Comparison of ENCODE assay signal across 22 cellular contexts in the genomic region with DNA sequence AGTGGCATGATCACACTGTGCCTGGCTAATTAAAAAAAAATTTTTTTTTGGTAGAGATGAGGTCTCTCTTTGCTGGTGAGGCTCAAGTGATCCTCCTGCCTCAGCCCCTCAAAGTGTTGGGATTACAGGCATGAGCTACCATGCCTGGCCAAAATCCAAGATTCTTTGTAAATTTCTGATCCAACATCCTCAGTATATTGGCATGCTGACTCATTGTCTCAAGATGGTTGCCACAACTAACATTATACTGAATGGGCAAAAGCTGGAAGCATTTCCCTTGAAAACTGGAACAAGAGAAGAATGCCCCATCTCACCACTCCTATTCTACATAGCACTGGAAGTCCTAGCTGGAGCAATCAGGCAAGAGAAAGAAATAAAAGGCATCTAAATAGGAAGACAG.
A peak's percentile ranks its signal among the peaks of the same experiment; 100 is the strongest.
DNase-seq lines count a peak whose midpoint lies in the region; TF ChIP-seq lines count a peak whose summit lies in the region.
"Had no signal": no experiment of that assay in that cellular context is flagged by ENCODE, and none has a peak within 500 bp of the region (broad histone marks: within the 10 kb centered on the region; RNA-seq: fewer than 3 reads in every experiment).

No MANE protein-coding gene starts in this region.

- CTCF ChIA-PET in MCF 10A (lab: Yijun Ruan, JAX) = interaction anchor here (0.6 to 0.8 kb wide), 2 partner anchors 312 to 349 kb away, joined by 3 to 5 read pairs; no protein-coding TSS in a partner anchor

- H3K9me3 Mint-ChIP-seq in MCF 10A (ENCODE audit: unreplicated experiment) (peaks cover 8% of the 10 kb centered on the region), immature natural killer cell (peaks cover 0 to 3% (median 0%) of the 10 kb centered on the region in 6 donors)

- H3K27ac ChIP-seq in breast epithelium = no peak overlapping the region
- H3K27ac ChIP-seq: ovary, Peyer's patch had no signal

- no peaks in the 10 kb centered on the region for H3K36me3 ChIP-seq in breast epithelium
- no peaks in the 10 kb centered on the region for H3K36me3 ChIP-seq in adipocyte (ENCODE audit: control insufficient read depth, insufficient read depth, low read length, severe bottlenecking)
- H3K36me3 ChIP-seq: ovary, Peyer's patch had no signal

- H3K27me3 ChIP-seq in breast epithelium = no peaks in the 10 kb centered on the region
- no peaks in the 10 kb centered on the region for H3K27me3 ChIP-seq in adipocyte (replicated peaks; ENCODE audit: control insufficient read depth, insufficient read depth, low read length)
- H3K27me3 ChIP-seq: ovary, Peyer's patch had no signal

- intact Hi-C loops in MCF 10A (cut with micrococcal nuclease) = no loop called here
- intact Hi-C loops in breast epithelium (cut with DNase I; ENCODE audit: low total_unique reads) = no loop called here

- H3K27me3 Mint-ChIP-seq in MCF 10A (ENCODE audit: insufficient read depth, unreplicated experiment) (no peaks in the 10 kb centered on the region), immature natural killer cell (ENCODE audit: low read depth in 3 of 3) (peaks cover 2 to 4% (median 3%) of the 10 kb centered on the region in 3 donors)
- H3K27me3 Mint-ChIP-seq: dendritic cell treated with granulocyte-macrophage colony-stimulating factor and Interleukin-4, amounts not matched to agents 40 ng/mL and 50 ng/mL, for 4 days had no signal

- TF ChIP-seq CTCF in MCF 10A (IDR thresholded peaks at IDR 0.05; ENCODE audit: unreplicated experiment) (no peak), breast epithelium (IDR thresholded peaks at IDR 0.05) (no peak), fibroblast of pulmonary artery (IDR thresholded peaks at IDR 0.05; ENCODE audit: low read length, missing control alignments) (no peak)

- H3K4me3 Mint-ChIP-seq in MCF 10A (ENCODE audit: unreplicated experiment) (no peak overlapping the region), immature natural killer cell (no peak overlapping the region)
- H3K4me3 Mint-ChIP-seq: dendritic cell treated with granulocyte-macrophage colony-stimulating factor and Interleukin-4, amounts not matched to agents 40 ng/mL and 50 ng/mL, for 4 days; T-helper 1 cell treated with Interleukin-12 subunit alpha and Interleukin-12 subunit beta and Interleukin-4 antibody, amounts not matched to agents 30 μg/mL and 1 μg/mL, for 36 hours had no signal

- H3K27ac Mint-ChIP-seq in MCF 10A (ENCODE audit: low read depth, unreplicated experiment) (peak overlapping the region; percentile 88), immature natural killer cell (no peak overlapping the region)
- H3K27ac Mint-ChIP-seq: dendritic cell treated with granulocyte-macrophage colony-stimulating factor and Interleukin-4, amounts not matched to agents 40 ng/mL and 50 ng/mL, for 4 days had no signal

- DNase-seq in MCF 10A (ENCODE audit: unreplicated experiment) = peak; percentile 64
- DNase-seq in breast epithelium (ENCODE audit: low spot score in 2 of 2) = no peak
- DNase-seq in adipocyte (ENCODE audit: low read depth) = peak; percentile 46
- DNase-seq in fibroblast of pulmonary artery (ENCODE audit: low read depth) = peak; percentile 67
- DNase-seq in stromal cell of bone marrow (ENCODE audit: low read depth) = peak; percentile 40
- DNase-seq in immature natural killer cell = no peak
- DNase-seq in activated CD4-positive, alpha-beta T cell treated with anti-CD3 and anti-CD28 coated beads, Interleukin-2, amount 50 U/mL, for 1 hour = no peak
- no peak for DNase-seq in activated effector memory CD4-positive, alpha-beta T cell treated with Interleukin-2 at 50 U/mL for 16 hours
- DNase-seq: 8988T; activated CD4-positive, alpha-beta T cell treated with anti-CD3 and anti-CD28 coated beads for 1 hour; activated T-cell treated with anti-CD3 and anti-CD28 coated beads for 4 hours; amygdala; islet precursor cell; NCI-H1436; NCI-H526; ovary; Peyer's patch; small intestine; stimulated activated naive CD8-positive, alpha-beta T cell treated with anti-CD3 and anti-CD28 coated beads, Interleukin-15, Interleukin-2, amounts not matched to agents 100 U/mL and 50 U/mL, for 24 hours had no signal

- H3K36me3 Mint-ChIP-seq in MCF 10A (ENCODE audit: insufficient read depth, unreplicated experiment) (no peaks in the 10 kb centered on the region), immature natural killer cell (no peaks in the 10 kb centered on the region)

- POLR2A ChIA-PET in MCF 10A (lab: Yijun Ruan, JAX) = interaction anchor here (0.8 to 0.9 kb wide), 2 partner anchors 10 to 25 kb away, joined by 3 read pairs; no protein-coding TSS in a partner anchor

- H3K4me3 ChIP-seq in breast epithelium (no peak overlapping the region), adipocyte (ENCODE audit: low read length) (no peak overlapping the region), fibroblast of pulmonary artery (replicated peaks; ENCODE audit: low read depth, low read length) (no peak overlapping the region)
- H3K4me3 ChIP-seq: K562, ovary, Peyer's patch had no signal

- no TSS peak for BruUV-seq in MCF 10A (replicated peaks; lab: Mats Ljungman, UMichigan)

- peaks cover 14% of the 10 kb centered on the region for H3K4me1 Mint-ChIP-seq in MCF 10A (ENCODE audit: insufficient read depth, unreplicated experiment)
- no peaks in the 10 kb centered on the region for H3K4me1 Mint-ChIP-seq in immature natural killer cell

- TF ChIP-seq POLR2A in breast epithelium (IDR thresholded peaks at IDR 0.05) = no peak

- no peak overlapping the region for H3K9ac ChIP-seq in adipocyte (ENCODE audit: low read length)

- H3K4me1 ChIP-seq in breast epithelium (no peaks in the 10 kb centered on the region), adipocyte (ENCODE audit: control insufficient read depth, insufficient read depth, low read length) (no peaks in the 10 kb centered on the region)
- H3K4me1 ChIP-seq: Peyer's patch had no signal

- H3K9me3 ChIP-seq in breast epithelium = no peaks in the 10 kb centered on the region
- no peaks in the 10 kb centered on the region for H3K9me3 ChIP-seq in adipocyte (ENCODE audit: control insufficient read depth, low read length)
- H3K9me3 ChIP-seq: ovary, Peyer's patch had no signal

Comparison
In these comparisons a context has a peak if more than half of its experiments do, and no peak if none do; other contexts are left out.
1. DNase-seq: peak in MCF 10A (single experiment), adipocyte (single experiment), fibroblast of pulmonary artery (single experiment) and stromal cell of bone marrow (single experiment); none in breast epithelium (0 of 2), immature natural killer cell (0 of 3), activated CD4-positive, alpha-beta T cell treated with anti-CD3 and anti-CD28 coated beads, Interleukin-2, amount 50 U/mL, for 1 hour (single experiment) and activated effector memory CD4-positive, alpha-beta T cell treated with Interleukin-2 at 50 U/mL for 16 hours (single experiment).